9 cellular contexts compared by ENCODE assay signal in genomic region chr6:44234101-44235090, GRCh38. TPM values are rescaled to one million over a fixed set of nuclear protein-coding genes. Genes with fewer than 3 reads are reported as not detected.
A peak's percentile ranks its signal among the peaks of the same experiment; 100 is the strongest.
DNase-seq lines count a peak whose midpoint lies in the region; ATAC-seq and TF ChIP-seq lines count a peak whose summit lies in the region.
"Had no signal": no experiment of that assay in that cellular context is flagged by ENCODE, and none has a peak within 500 bp of the region (broad histone marks: within the 10 kb centered on the region; RNA-seq: fewer than 3 reads in every experiment).

No MANE protein-coding gene starts in this region.

- H3K4me3 ChIP-seq in BLaER1 (no peak overlapping the region), HEK293 (ENCODE audit: low read depth, low read length) (no peak overlapping the region), fibroblast of pulmonary artery (replicated peaks; ENCODE audit: low read depth, low read length) (no peak overlapping the region), neural progenitor cell (no peak overlapping the region)

- ATAC-seq in GM19023 (IDR thresholded peaks at IDR 0.05; ENCODE audit: unreplicated experiment) (no peak), HG02678 (IDR thresholded peaks at IDR 0.05; ENCODE audit: unreplicated experiment) (no peak)

- CTCF ChIA-PET in HEK293 (lab: Yijun Ruan, JAX), result interaction anchor here (0.6 to 7.8 kb wide), 46 partner anchors 8 to 643 kb away, joined by 3 to 148 read pairs (median 4); partner anchors contain the start of genes AARS2, HSP90AB1, SLC29A1 and SLC35B2

- peaks cover 22% of the 10 kb centered on the region for H3F3A ChIP-seq in neural progenitor cell (ENCODE audit: low read depth)

- H3K9me3 ChIP-seq in BLaER1, result no peaks in the 10 kb centered on the region
- H3K9me3 ChIP-seq in HEK293 (ENCODE audit: control insufficient read depth, insufficient read depth, low read depth, low read length), result no peaks in the 10 kb centered on the region
- H3K9me3 ChIP-seq in neural progenitor cell (ENCODE audit: low read depth), result no peaks in the 10 kb centered on the region

- H4K20me1 ChIP-seq in BLaER1, result no peaks in the 10 kb centered on the region
- no peaks in the 10 kb centered on the region for H4K20me1 ChIP-seq in neural progenitor cell (ENCODE audit: low read depth)

- H3K9ac ChIP-seq in BLaER1 (no peak overlapping the region), neural progenitor cell (no peak overlapping the region)

- DNase-seq in T1000 (lab: John Stamatoyannopoulos, UW) (peak; percentile 46), fibroblast of pulmonary artery (ENCODE audit: low read depth) (peak; percentile 84), neural progenitor cell (ENCODE audit: low spot score) (peak; percentile 87)
- no peak for DNase-seq in T-helper 2 cell treated with Interferon-gamma antibody and Interleukin-4, amounts not matched to agents 5 μg/mL and 100 μg/mL, for 36 hours (ENCODE audit: low spot score)

- peak overlapping the region; percentile 71 for H3K27ac ChIP-seq in BLaER1
- H3K27ac ChIP-seq in HEK293 (ENCODE audit: extremely low read depth, low read depth, low read length), result no peak overlapping the region
- H3K27ac ChIP-seq in neural progenitor cell, result no peak overlapping the region

- H3K36me3 ChIP-seq in BLaER1 (peaks cover 45% of the 10 kb centered on the region), HEK293 (ENCODE audit: control insufficient read depth in 2 of 2, insufficient read depth in 1 of 2, low read length in 2 of 2) (peaks cover 5 to 63% of the 10 kb centered on the region in 2 experiments; a peak in 2 of 3 replicates), neural progenitor cell (no peaks in the 10 kb centered on the region)

- H3K79me2 ChIP-seq in neural progenitor cell (ENCODE audit: low read depth), result no peaks in the 10 kb centered on the region

- H3K27me3 ChIP-seq in BLaER1 (no peaks in the 10 kb centered on the region), neural progenitor cell (no peaks in the 10 kb centered on the region)

- H3K9me3 Mint-ChIP-seq in neural progenitor cell, result no peaks in the 10 kb centered on the region
- no peaks in the 10 kb centered on the region for H3K9me3 Mint-ChIP-seq in T-helper 2 cell treated with Interferon-gamma antibody and Interleukin-4, amounts not matched to agents 5 μg/mL and 100 μg/mL, for 36 hours

- H3K4me3 Mint-ChIP-seq in neural progenitor cell, result peak overlapping the region; percentile 4
- no peak overlapping the region for H3K4me3 Mint-ChIP-seq in T-helper 2 cell treated with Interferon-gamma antibody and Interleukin-4, amounts not matched to agents 5 μg/mL and 100 μg/mL, for 36 hours

- TF ChIP-seq CTCF in HEK293 (tag by site-specific recombination; IDR thresholded peaks at IDR 0.05) (peak; percentile 69), fibroblast of pulmonary artery (IDR thresholded peaks at IDR 0.05; ENCODE audit: low read length, missing control alignments) (peak; percentile 91), neural progenitor cell (IDR thresholded peaks at IDR 0.05) (peak; percentile 70)

- peaks cover 30% of the 10 kb centered on the region for H3K4me1 Mint-ChIP-seq in neural progenitor cell
- peaks cover 10% of the 10 kb centered on the region for H3K4me1 Mint-ChIP-seq in T-helper 2 cell treated with Interferon-gamma antibody and Interleukin-4, amounts not matched to agents 5 μg/mL and 100 μg/mL, for 36 hours (ENCODE audit: low read depth)

- peak overlapping the region; percentile 43; the same call in 1 of the 2 replicates for H3K4me2 ChIP-seq in BLaER1
- H3K4me2 ChIP-seq in neural progenitor cell, result peak overlapping the region; percentile 5

- H3K27me3 Mint-ChIP-seq in neural progenitor cell (ENCODE audit: insufficient read depth, low read depth), result peaks cover 9% of the 10 kb centered on the region
- no peaks in the 10 kb centered on the region for H3K27me3 Mint-ChIP-seq in T-helper 2 cell treated with Interferon-gamma antibody and Interleukin-4, amounts not matched to agents 5 μg/mL and 100 μg/mL, for 36 hours (ENCODE audit: low read depth)

- peak overlapping the region; percentile 57 for H3K27ac Mint-ChIP-seq in neural progenitor cell
- no peak overlapping the region for H3K27ac Mint-ChIP-seq in T-helper 2 cell treated with Interferon-gamma antibody and Interleukin-4, amounts not matched to agents 5 μg/mL and 100 μg/mL, for 36 hours

- peaks cover 43% of the 10 kb centered on the region for H3K4me1 ChIP-seq in BLaER1
- peaks cover 4% of the 10 kb centered on the region; the same call in 1 of the 2 replicates for H3K4me1 ChIP-seq in HEK293 (ENCODE audit: control insufficient read depth, insufficient read depth, low read length)
- H3K4me1 ChIP-seq in neural progenitor cell, result peaks cover 8% of the 10 kb centered on the region

- peaks cover 9% of the 10 kb centered on the region for H3K36me3 Mint-ChIP-seq in neural progenitor cell
- H3K36me3 Mint-ChIP-seq in T-helper 2 cell treated with Interferon-gamma antibody and Interleukin-4, amounts not matched to agents 5 μg/mL and 100 μg/mL, for 36 hours (ENCODE audit: low read depth), result peaks cover 14% of the 10 kb centered on the region

- POLR2A ChIA-PET in HEK293 (lab: Yijun Ruan, JAX), result interaction anchor here (0.5 to 4.0 kb wide), 6 partner anchors 10 to 259 kb away, joined by 3 to 21 read pairs (median 4); partner anchors contain the start of genes HSP90AB1, SLC29A1 and SLC35B2

- H2AFZ ChIP-seq in neural progenitor cell (replicated peaks), result no peak overlapping the region

TF ChIP-seq in HEK293, 187 proteins besides CTCF, POLR2A, EP300 and RAD21 (continues in another document):
- TF ChIP-seq ZNF341 (tag by site-specific recombination; IDR thresholded peaks at IDR 0.05; ENCODE audit: low read depth) (no peak), TRIM28 (IDR thresholded peaks at IDR 0.05; ENCODE audit: borderline replicate concordance, low read length) (no peak), ZNF362 (tag by site-specific recombination; IDR thresholded peaks at IDR 0.05) (no peak), ZIC2 (tag by site-specific recombination; IDR thresholded peaks at IDR 0.05) (no peak), ZNF830 (tag by site-specific recombination; IDR thresholded peaks at IDR 0.05; ENCODE audit: low read depth) (no peak), ZNF398 (tag by site-specific recombination; IDR thresholded peaks at IDR 0.05) (no peak), ZBTB17 (tag by site-specific recombination; IDR thresholded peaks at IDR 0.05) (peak; percentile 58), HOXC10 (CRISPR knock-in tag; IDR thresholded peaks at IDR 0.05) (0 out of 2 replicates have a peak, but pooled peaks have one; percentile 45), HOXA7 (CRISPR knock-in tag; IDR thresholded peaks at IDR 0.05; ENCODE audit: borderline replicate concordance) (no peak), ZNF394 (tag by site-specific recombination; IDR thresholded peaks at IDR 0.05; ENCODE audit: borderline replicate concordance) (no peak), ZNF600 (tag by site-specific recombination; IDR thresholded peaks at IDR 0.05) (peak; percentile 81), KLF10 (tag by site-specific recombination; IDR thresholded peaks at IDR 0.05) (no peak), ZNF658 (tag by site-specific recombination; IDR thresholded peaks at IDR 0.05) (no peak)

RNA-seq across cellular contexts. Expression of gene SLC29A1, which starts 11.0 kb away (rescaled TPM):
- 34.8 and 69.7 TPM in 2 replicates for total RNA-seq in neural progenitor cell (ENCODE audit: low replicate concordance)

RNA-seq across cellular contexts. Expression of gene HSP90AB1, which starts 12.5 kb away (rescaled TPM):
- total RNA-seq in neural progenitor cell (ENCODE audit: low replicate concordance), result 1,851 and 2,068 TPM in 2 replicates

RNA-seq across cellular contexts. Expression of gene MYMX, which starts 17.7 kb away (rescaled TPM):
- total RNA-seq in neural progenitor cell (ENCODE audit: low replicate concordance), result 0.54 and 1.5 TPM in 2 replicates
- total RNA-seq: NCI-H460 had no signal

RNA-seq across cellular contexts. Expression of gene SLC35B2, which starts 22.9 kb away (rescaled TPM):
- 33.9 and 47.0 TPM in 2 replicates for total RNA-seq in neural progenitor cell (ENCODE audit: low replicate concordance)

RNA-seq across cellular contexts. Expression of gene NFKBIE, which starts 31.0 kb away (rescaled TPM):
- 5.1 and 15.5 TPM in 2 replicates for total RNA-seq in neural progenitor cell (ENCODE audit: low replicate concordance)
